In the genomic region with DNA sequence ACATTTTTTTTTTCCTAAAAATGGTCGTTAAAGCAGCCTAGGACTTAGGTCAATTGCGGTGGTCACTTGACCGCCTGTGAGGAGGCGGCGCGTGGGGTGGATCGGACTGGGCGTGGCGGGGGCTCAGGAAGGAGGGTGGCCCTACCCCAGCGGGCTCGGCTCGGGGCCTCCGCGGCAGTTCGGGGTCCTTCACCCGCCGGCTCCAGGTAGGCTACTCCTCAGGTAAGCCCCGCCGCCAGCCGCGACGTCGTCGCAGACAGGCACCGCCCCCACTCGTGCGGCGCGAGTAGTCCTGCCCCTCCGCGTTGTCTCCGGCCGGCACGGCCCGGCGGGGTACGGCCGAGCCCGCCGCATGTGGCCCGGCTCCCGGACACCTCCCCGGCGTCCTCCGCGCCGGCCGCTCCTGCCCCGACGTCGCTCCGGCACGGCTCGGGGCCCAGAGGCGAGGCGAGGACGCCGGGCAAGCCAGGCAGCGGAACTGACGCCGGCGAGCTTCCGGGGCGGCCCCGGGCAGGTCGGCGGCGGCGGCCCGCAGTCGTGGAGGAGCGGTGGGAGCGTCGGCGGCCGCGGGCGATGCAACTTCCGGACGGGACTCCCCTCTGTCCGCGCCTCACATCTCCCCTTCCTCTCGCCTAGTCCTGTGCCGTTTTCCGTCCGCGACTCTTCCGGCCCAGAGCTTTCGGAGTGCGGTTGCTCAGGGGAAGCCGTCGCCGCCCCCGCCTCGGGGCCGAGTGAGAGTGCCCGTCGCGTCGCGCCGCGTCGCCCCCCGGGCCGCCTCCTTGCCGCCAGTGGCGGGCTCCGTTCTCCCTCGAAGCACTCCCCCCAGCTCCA, we compare ENCODE assay signal across 8 cellular contexts. TPM values are rescaled to one million over a fixed set of nuclear protein-coding genes. Genes with fewer than 3 reads are reported as not detected.
A peak's percentile ranks its signal among the peaks of the same experiment; 100 is the strongest.
DNase-seq lines count a peak whose midpoint lies in the region; ATAC-seq and TF ChIP-seq lines count a peak whose summit lies in the region.

A gene (plus strand): TSS at position 513 of the 831 bp plus-strand sequence. CDS start 322 bp downstream, outside the sequence.

- H3K36me3 Mint-ChIP-seq in activated T-helper 17 cell treated with anti-CD3 and anti-CD28 coated beads, Interleukin-2, amount 50 U/mL, for 72 hours (ENCODE audit: low read depth): no peaks in the 10 kb centered on the region
- no peaks in the 10 kb centered on the region for H3K36me3 Mint-ChIP-seq in naive thymus-derived CD8-positive, alpha-beta T cell
- peaks cover 4 to 14% of the 10 kb centered on the region in 2 donors for H3K36me3 Mint-ChIP-seq in stimulated activated naive B cell treated with anti-CD40 and anti-IgM and Interleukin-4, amounts not matched to agents 10 μg/mL and 1 μg/mL and 100 μg/mL, for 72 hours

- peak within 1 kb of the TSS; percentile 96 for H3K27ac Mint-ChIP-seq in activated T-helper 17 cell treated with anti-CD3 and anti-CD28 coated beads, Interleukin-2, amount 50 U/mL, for 72 hours
- H3K27ac Mint-ChIP-seq in naive thymus-derived CD8-positive, alpha-beta T cell: peak within 1 kb of the TSS; percentile 94 to 99 (median 98)
- peak within 1 kb of the TSS; percentile 97 for H3K27ac Mint-ChIP-seq in stimulated activated naive B cell treated with anti-CD40 and anti-IgM and Interleukin-4, amounts not matched to agents 10 μg/mL and 1 μg/mL and 100 μg/mL, for 72 hours

- peak within 1 kb of the TSS; percentile 80 for H3K4me3 ChIP-seq in DOHH2 (ENCODE audit: low read length)
- H3K4me3 ChIP-seq in LNCaP clone FGC (ENCODE audit: low read depth, low read length): peak within 1 kb of the TSS; percentile 58
- H3K4me3 ChIP-seq in RWPE2 (ENCODE audit: severe bottlenecking): peak within 1 kb of the TSS; percentile 90

- no peak for TF ChIP-seq CTCF in DOHH2 (IDR thresholded peaks at IDR 0.05; ENCODE audit: low read depth, low read length, poor library complexity, severe bottlenecking)
- TF ChIP-seq CTCF in LNCaP clone FGC (IDR thresholded peaks at IDR 0.05; ENCODE audit: control insufficient read depth, extremely low read depth, insufficient read depth): no peak
- no peak for TF ChIP-seq CTCF in RWPE2 (IDR thresholded peaks at IDR 0.05; ENCODE audit: poor library complexity, severe bottlenecking)

- H3K9me3 ChIP-seq in DOHH2 (ENCODE audit: control insufficient read depth, insufficient read depth, low read length) (no peaks in the 10 kb centered on the region), RWPE2 (ENCODE audit: severe bottlenecking) (no peaks in the 10 kb centered on the region)

- H4K20me1 ChIP-seq in DOHH2 (ENCODE audit: control insufficient read depth, insufficient read depth, low read depth, low read length): no peaks in the 10 kb centered on the region

- DNase-seq in H4 (ENCODE audit: low spot score): peak; percentile 68
- peak; percentile 46 for DNase-seq in LNCaP clone FGC (ENCODE audit: low read depth)
- DNase-seq in RWPE2 (ENCODE audit: low spot score): peak; percentile 87
- DNase-seq in fibroblast of peridontal ligament (ENCODE audit: extremely low read depth): peak; percentile 50
- peak; percentile 80 to 91 (median 84) for DNase-seq in naive thymus-derived CD8-positive, alpha-beta T cell
- peak; percentile 90 for DNase-seq in stimulated activated naive B cell treated with anti-CD40 and anti-IgM and Interleukin-4, amounts not matched to agents 10 μg/mL and 1 μg/mL and 100 μg/mL, for 72 hours

- peak; percentile 84 for ATAC-seq in RWPE2 (ENCODE audit: low read depth)
- ATAC-seq in activated T-helper 17 cell treated with anti-CD3 and anti-CD28 coated beads, Interleukin-2, amount 50 U/mL, for 72 hours (replicated peaks): peak; percentile 93
- ATAC-seq in naive thymus-derived CD8-positive, alpha-beta T cell: peak; percentile 82 to 83
- peak; percentile 91 to 93 for ATAC-seq in stimulated activated naive B cell treated with anti-CD40 and anti-IgM and Interleukin-4, amounts not matched to agents 10 μg/mL and 1 μg/mL and 100 μg/mL, for 72 hours (replicated peaks)

- H3F3A ChIP-seq in DOHH2 (ENCODE audit: control insufficient read depth, insufficient read depth): peaks cover 11% of the 10 kb centered on the region

- 0 out of 2 replicates have a peak, but pooled peaks cover 3% of the 10 kb centered on the region for H3K36me3 ChIP-seq in DOHH2 (ENCODE audit: control insufficient read depth, low read length)
- H3K36me3 ChIP-seq in RWPE2 (ENCODE audit: low read depth): no peaks in the 10 kb centered on the region

- H3K79me2 ChIP-seq in DOHH2 (ENCODE audit: control insufficient read depth, low read length): peaks cover 45% of the 10 kb centered on the region

- no peaks in the 10 kb centered on the region for H3K9me2 ChIP-seq in DOHH2 (replicated peaks; ENCODE audit: control insufficient read depth, low read length)

- H3K9me3 Mint-ChIP-seq in activated T-helper 17 cell treated with anti-CD3 and anti-CD28 coated beads, Interleukin-2, amount 50 U/mL, for 72 hours: no peaks in the 10 kb centered on the region
- H3K9me3 Mint-ChIP-seq in naive thymus-derived CD8-positive, alpha-beta T cell: no peaks in the 10 kb centered on the region
- H3K9me3 Mint-ChIP-seq in stimulated activated naive B cell treated with anti-CD40 and anti-IgM and Interleukin-4, amounts not matched to agents 10 μg/mL and 1 μg/mL and 100 μg/mL, for 72 hours: no peaks in the 10 kb centered on the region

- no peaks in the 10 kb centered on the region for H3K27me3 Mint-ChIP-seq in activated T-helper 17 cell treated with anti-CD3 and anti-CD28 coated beads, Interleukin-2, amount 50 U/mL, for 72 hours
- H3K27me3 Mint-ChIP-seq in naive thymus-derived CD8-positive, alpha-beta T cell: no peaks in the 10 kb centered on the region
- H3K27me3 Mint-ChIP-seq in stimulated activated naive B cell treated with anti-CD40 and anti-IgM and Interleukin-4, amounts not matched to agents 10 μg/mL and 1 μg/mL and 100 μg/mL, for 72 hours: no peaks in the 10 kb centered on the region

- peak within 1 kb of the TSS; percentile 74 for H3K27ac ChIP-seq in DOHH2 (ENCODE audit: low read depth, low read length)
- H3K27ac ChIP-seq in RWPE2 (ENCODE audit: poor library complexity, severe bottlenecking): peak within 1 kb of the TSS; percentile 81

- POLR2A ChIA-PET in naive thymus-derived CD8-positive, alpha-beta T cell (lab: Charles Lee): interaction anchor here (0.6 to 4.9 kb wide), 16 partner anchors 8 to 900 kb away, joined by 3 to 34 read pairs (median 4); a partner anchor contains a TSS

- peak within 1 kb of the TSS; percentile 86 for H3K4me2 ChIP-seq in DOHH2 (ENCODE audit: low read length)

- H3K4me1 ChIP-seq in DOHH2 (ENCODE audit: control insufficient read depth, low read length) (peaks cover 44% of the 10 kb centered on the region), RWPE2 (ENCODE audit: insufficient read depth, poor library complexity, severe bottlenecking) (peaks cover 13% of the 10 kb centered on the region)

- peaks cover 15% of the 10 kb centered on the region for H3K4me1 Mint-ChIP-seq in activated T-helper 17 cell treated with anti-CD3 and anti-CD28 coated beads, Interleukin-2, amount 50 U/mL, for 72 hours
- peaks cover 6 to 40% (median 33%) of the 10 kb centered on the region in 4 donors for H3K4me1 Mint-ChIP-seq in naive thymus-derived CD8-positive, alpha-beta T cell
- peaks cover 9 to 39% of the 10 kb centered on the region in 2 donors for H3K4me1 Mint-ChIP-seq in stimulated activated naive B cell treated with anti-CD40 and anti-IgM and Interleukin-4, amounts not matched to agents 10 μg/mL and 1 μg/mL and 100 μg/mL, for 72 hours

- no peaks in the 10 kb centered on the region for H3K27me3 ChIP-seq in DOHH2 (ENCODE audit: control insufficient read depth, low read length)
- H3K27me3 ChIP-seq in RWPE2 (ENCODE audit: insufficient read depth, poor library complexity, severe bottlenecking): no peaks in the 10 kb centered on the region

- H3K4me3 Mint-ChIP-seq in activated T-helper 17 cell treated with anti-CD3 and anti-CD28 coated beads, Interleukin-2, amount 50 U/mL, for 72 hours: peak within 1 kb of the TSS; percentile 89
- H3K4me3 Mint-ChIP-seq in naive thymus-derived CD8-positive, alpha-beta T cell: peak within 1 kb of the TSS; percentile 86 to 97 (median 92)
- H3K4me3 Mint-ChIP-seq in stimulated activated naive B cell treated with anti-CD40 and anti-IgM and Interleukin-4, amounts not matched to agents 10 μg/mL and 1 μg/mL and 100 μg/mL, for 72 hours: peak within 1 kb of the TSS; percentile 93 to 96

RNA-seq across cellular contexts. Expression of the gene that starts here (rescaled TPM):
- total RNA-seq in H4 (2014; rRNA removed; shearing (Covaris generic)): 8.1 and 8.9 TPM in 2 replicates
- total RNA-seq in activated T-helper 17 cell treated with anti-CD3 and anti-CD28 coated beads, Interleukin-2, amount 50 U/mL, for 72 hours: 10 to 100 TPM; 32.1 to 36.8 TPM
- total RNA-seq in naive thymus-derived CD8-positive, alpha-beta T cell: 10 to 100 TPM; 38.6 to 40.8 TPM
- polyA plus RNA-seq in naive thymus-derived CD8-positive, alpha-beta T cell: 10 to 100 TPM in 1 of 3 donors, 1 to 10 TPM in 2; 5.7 to 16.8 (median 8.6) TPM

Comparison
In these comparisons a context has a peak if more than half of its experiments do, and no peak if none do; other contexts are left out.
1. Peak in every context shown above with its lines: DNase-seq, ATAC-seq, H3K4me3 ChIP-seq and H3K27ac ChIP-seq.